21 cellular contexts compared by ENCODE assay signal in the genomic region with DNA sequence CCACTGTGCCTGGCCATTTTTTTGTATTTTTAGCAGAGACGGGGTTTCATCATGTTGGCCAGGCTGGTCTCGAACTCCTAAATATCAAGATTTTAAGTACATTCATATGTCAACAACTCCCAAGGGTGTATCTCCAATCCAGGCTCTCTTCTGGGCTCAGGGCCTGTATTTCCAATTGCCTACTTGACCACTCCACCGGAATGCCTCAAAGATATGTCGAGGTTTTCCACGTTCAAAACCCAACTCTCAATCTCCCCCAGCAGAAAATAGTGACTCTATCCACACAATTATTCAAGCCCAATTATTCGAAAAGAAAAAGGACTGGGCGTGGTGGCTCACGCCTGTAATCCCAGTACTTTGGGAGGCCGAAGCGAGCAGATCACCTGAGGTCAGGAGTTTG. TPM values are rescaled to one million over a fixed set of nuclear protein-coding genes. Genes with fewer than 3 reads are reported as not detected.
"Had no signal": no experiment of that assay in that cellular context is flagged by ENCODE, and none has a peak within 500 bp of the region (broad histone marks: within the 10 kb centered on the region; RNA-seq: fewer than 3 reads in every experiment).

No MANE protein-coding gene starts in this region.

- H3K4me3 ChIP-seq: ascending aorta, hepatocyte, sigmoid colon, tibial artery, vagina had no signal

- ATAC-seq: activated naive CD8-positive, alpha-beta T cell treated with anti-CD3 and anti-CD28 coated beads, Interleukin-2, amount 50 U/mL, for 24 hours; activated T-helper 17 cell treated with anti-CD3 and anti-CD28 coated beads, Interleukin-2, amount 50 U/mL, for 72 hours; stimulated activated effector memory CD8-positive, alpha-beta T cell treated with anti-CD3 and anti-CD28 coated beads, Interleukin-12 subunit alpha, Interleukin-12 subunit beta, amount 100 ng/mL, for 72 hours had no signal

- H3K4me2 ChIP-seq: hepatocyte had no signal

- H3K36me3 ChIP-seq: ascending aorta, sigmoid colon, tibial artery, vagina had no signal

- H3K9me3 ChIP-seq: ascending aorta, sigmoid colon, tibial artery, vagina had no signal

- H3K27ac ChIP-seq: hepatocyte, vagina had no signal

- H2AFZ ChIP-seq: hepatocyte had no signal

- H3K27me3 ChIP-seq: ascending aorta, hepatocyte, sigmoid colon, tibial artery, vagina had no signal

- DNase-seq: activated CD4-positive, alpha-beta T cell treated with anti-CD3 and anti-CD28 coated beads, Interleukin-2, amount 50 U/mL, for 48 hours; activated CD4-positive, CD25-positive, alpha-beta regulatory T cell treated with anti-CD3 and anti-CD28 coated beads, Interleukin-2, amount 50 U/mL, for 72 hours; activated naive CD4-positive, alpha-beta T cell treated with anti-CD3 and anti-CD28 coated beads for 36 hours; activated naive CD8-positive, alpha-beta T cell treated with anti-CD3 and anti-CD28 coated beads, Interleukin-2, amount 50 U/mL, for 24 hours; dermis blood vessel endothelial cell; islet precursor cell; nephron progenitor cell; sigmoid colon; stimulated activated CD4-positive, alpha-beta T cell treated with anti-CD3 and anti-CD28 coated beads, Interleukin-2, amount 100 ng/mL, for 24 hours; tibial artery had no signal

RNA-seq across cellular contexts. Expression of gene PHGR1, which starts 29.8 kb away (rescaled TPM):
- total RNA-seq: activated naive CD4-positive, alpha-beta T cell treated with anti-CD3 and anti-CD28 coated beads for 36 hours; activated T-helper 17 cell treated with anti-CD3 and anti-CD28 coated beads, Interleukin-2, amount 50 U/mL, for 72 hours; ascending aorta; bronchial epithelial cell; cerebellum; dermis blood vessel endothelial cell; epithelial cell of proximal tubule; omental fat pad; pulmonary artery endothelial cell; T-helper 1 cell treated with Interleukin-12 subunit alpha and Interleukin-12 subunit beta and Interleukin-4 antibody, amounts not matched to agents 30 ng/mL and 1 ng/mL, for 36 hours had no signal
